8 cellular contexts compared by ENCODE assay signal in the genomic region with DNA sequence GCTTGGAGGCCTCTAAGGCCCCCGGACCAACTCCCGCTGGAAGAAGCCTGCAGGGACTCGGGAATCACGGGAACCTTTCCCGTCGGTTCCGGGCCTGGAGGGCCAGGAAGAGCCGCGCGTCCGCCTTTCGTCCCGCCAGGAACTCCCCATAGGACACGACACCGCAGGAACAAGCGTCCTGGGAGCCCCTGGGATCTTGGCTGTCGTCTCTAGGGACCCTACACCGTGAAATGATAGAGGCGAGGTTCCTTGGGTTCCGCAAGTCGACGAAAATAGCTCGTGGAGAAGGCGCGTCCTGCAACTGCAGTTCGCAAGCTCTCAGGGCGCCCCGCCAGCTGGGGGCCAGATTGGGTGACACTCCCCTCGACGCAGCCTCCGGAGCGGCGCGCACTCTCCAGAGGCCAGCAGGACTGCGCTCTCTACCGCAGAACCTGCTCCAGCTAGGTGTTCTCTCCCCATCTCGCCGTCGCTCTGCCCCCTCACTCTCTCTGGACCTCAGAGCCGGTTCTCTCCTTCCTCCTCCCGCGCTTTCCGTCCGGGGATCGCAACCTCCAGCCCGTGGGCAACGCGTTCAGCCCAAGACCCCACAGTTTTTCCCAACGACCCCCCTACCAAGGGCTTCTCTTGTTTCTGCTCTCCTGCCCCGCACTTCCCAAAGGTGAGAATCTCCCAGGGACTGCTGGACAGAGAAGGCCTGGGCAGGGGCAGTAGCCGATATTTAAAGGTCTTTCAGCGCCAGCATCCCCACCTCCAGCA. TPM values are rescaled to one million over a fixed set of nuclear protein-coding genes. Genes with fewer than 3 reads are reported as not detected.
DNase-seq lines count a peak whose midpoint lies in the region; ATAC-seq and TF ChIP-seq lines count a peak whose summit lies in the region.

No MANE protein-coding gene starts in this region.

- 1 to 3% (median 2%) methylated on average over 48 to 52 of the region's 52 CpGs for WGBS in stomach, 5 donors

- DNase-seq in NCI-H748 (lab: John Stamatoyannopoulos, UW; ENCODE audit: unreplicated experiment) (peak; percentile 49), NCI-H748 treated with DMSO at 0.1 percent for 48 hours (lab: John Stamatoyannopoulos, UW) (no peak), stomach (peak; percentile 70), natural killer cell (no peak), CD1c-positive myeloid dendritic cell (ENCODE audit: extremely low spot score) (no peak), putamen (ENCODE audit: low spot score) (no peak)

- peak overlapping the region; percentile 94 for H3K4me3 ChIP-seq in iPS-20b (ENCODE audit: low read length)
- peak overlapping the region; percentile 62 to 74 (median 64) for H3K4me3 ChIP-seq in stomach

- no peak for TF ChIP-seq EP300 in stomach (IDR thresholded peaks at IDR 0.05)

- TF ChIP-seq CTCF in stomach (IDR thresholded peaks at IDR 0.05) = no peak
- TF ChIP-seq CTCF in natural killer cell (IDR thresholded peaks at IDR 0.05) = no peak

- H3K9me3 Mint-ChIP-seq in activated naive CD8-positive, alpha-beta T cell (ENCODE audit: low read depth) = no peaks in the 10 kb centered on the region
- H3K9me3 Mint-ChIP-seq in natural killer cell = no peaks in the 10 kb centered on the region

- intact Hi-C loops in stomach (cut with DNase I; ENCODE audit: low total_unique reads) (no loop called here), natural killer cell (cut with micrococcal nuclease) (no loop called here)

- no peak overlapping the region for H3K27ac Mint-ChIP-seq in activated naive CD8-positive, alpha-beta T cell
- H3K27ac Mint-ChIP-seq in natural killer cell = no peak overlapping the region

- no peak overlapping the region for H3K27ac ChIP-seq in iPS-20b (ENCODE audit: low read length)
- H3K27ac ChIP-seq in stomach = peak overlapping the region; percentile 5 to 89 (median 85)

- H3K36me3 ChIP-seq in iPS-20b (ENCODE audit: insufficient read depth, low read depth, low read length) (peaks cover 4% of the 10 kb centered on the region; the same call in 1 of the 2 replicates), stomach (peaks cover 0 to 10% (median 3%) of the 10 kb centered on the region in 4 donors)

- peaks cover 97% of the 10 kb centered on the region for H3K27me3 ChIP-seq in iPS-20b (ENCODE audit: insufficient read depth, low read length)
- H3K27me3 ChIP-seq in stomach = peaks cover 10 to 69% (median 38%) of the 10 kb centered on the region in 3 donors

- H3K4me1 ChIP-seq in iPS-20b (ENCODE audit: insufficient read depth, low read length) = peaks cover 16% of the 10 kb centered on the region; the same call in 1 of the 2 replicates
- peaks cover 48 to 62% (median 54%) of the 10 kb centered on the region in 4 donors for H3K4me1 ChIP-seq in stomach

- H3K4me3 Mint-ChIP-seq in activated naive CD8-positive, alpha-beta T cell = peak overlapping the region; percentile 86
- no peak overlapping the region for H3K4me3 Mint-ChIP-seq in natural killer cell

- H3K9me3 ChIP-seq in iPS-20b (ENCODE audit: insufficient read depth, low read depth, low read length) = no peaks in the 10 kb centered on the region
- no peaks in the 10 kb centered on the region for H3K9me3 ChIP-seq in stomach

- H3K36me3 Mint-ChIP-seq in activated naive CD8-positive, alpha-beta T cell = no peaks in the 10 kb centered on the region
- H3K36me3 Mint-ChIP-seq in natural killer cell = no peaks in the 10 kb centered on the region

- H3K9ac ChIP-seq in iPS-20b (ENCODE audit: low read depth, low read length) = peak overlapping the region; percentile 60

- no peak for TF ChIP-seq POLR2A in stomach (IDR thresholded peaks at IDR 0.05)

- H3K27me3 Mint-ChIP-seq in activated naive CD8-positive, alpha-beta T cell = peaks cover 42% of the 10 kb centered on the region
- H3K27me3 Mint-ChIP-seq in natural killer cell (ENCODE audit: low read depth in 2 of 2) = peaks cover 42 to 43% of the 10 kb centered on the region in 2 donors

- H3K4me1 Mint-ChIP-seq in activated naive CD8-positive, alpha-beta T cell (ENCODE audit: low read depth) = peaks cover 36% of the 10 kb centered on the region
- peaks cover 0 to 14% of the 10 kb centered on the region in 2 donors for H3K4me1 Mint-ChIP-seq in natural killer cell

- no peak for ATAC-seq in natural killer cell

RNA-seq across cellular contexts. Expression of a gene that starts 0.8 kb away (rescaled TPM):
- total RNA-seq in stomach (10 to 100 TPM; 10.3 to 76.4 (median 20.0) TPM), natural killer cell (under 1 TPM in 1 of 3 donors, not detected in 2; 0.45 TPM)
- 10 to 100 TPM; 12.9 to 32.5 (median 17.4) TPM for polyA plus RNA-seq in stomach

Comparison
In these comparisons a context has a peak if more than half of its experiments do, and no peak if none do; other contexts are left out.
1. DNase-seq: peak in NCI-H748 (single experiment) and stomach (single experiment); none in NCI-H748 treated with DMSO at 0.1 percent for 48 hours (single experiment), natural killer cell (single experiment), CD1c-positive myeloid dendritic cell (single experiment) and putamen (single experiment).
2. RNA of a gene that starts 0.8 kb away (total RNA-seq): 10.3 to 76.4 TPM in stomach; 0.45 TPM in natural killer cell; every median in the first group is over 4 times any median in the second.